23 cellular contexts compared by ENCODE assay signal in the genomic region with DNA sequence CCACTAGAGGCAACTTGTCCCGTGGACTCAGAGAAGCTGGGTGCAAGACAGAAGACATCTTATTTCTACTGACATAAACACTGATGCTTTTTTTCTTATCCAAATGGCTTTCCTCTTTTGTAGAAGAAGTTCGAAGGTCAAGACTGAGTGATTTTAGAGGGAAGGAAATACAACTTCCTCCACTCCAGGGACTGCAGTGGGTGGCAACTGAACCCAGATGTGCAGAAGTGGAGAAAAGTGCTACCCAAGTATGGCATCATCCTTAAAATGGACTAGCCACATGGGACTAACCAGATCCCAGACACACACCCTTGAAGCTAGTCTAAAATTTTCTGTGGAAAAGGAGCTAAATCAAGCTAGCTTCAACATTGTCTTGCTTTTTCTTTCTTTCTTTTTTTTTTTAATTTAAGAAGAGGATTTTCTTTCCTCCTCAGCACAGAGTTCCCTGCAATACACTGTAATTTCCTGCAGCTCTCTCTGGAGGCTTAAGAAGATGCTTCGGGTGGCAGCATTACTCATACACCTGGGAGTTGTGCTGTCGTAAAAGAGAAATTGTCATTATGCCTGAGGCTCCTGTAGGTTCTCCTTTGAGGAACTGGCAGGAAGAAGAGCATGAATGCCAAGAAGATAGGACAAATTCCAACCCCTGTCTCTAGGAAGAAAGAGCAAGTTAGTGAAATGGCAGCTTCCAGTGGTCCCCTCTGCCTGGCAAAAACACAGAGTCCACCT. TPM values are rescaled to one million over a fixed set of nuclear protein-coding genes. Genes with fewer than 3 reads are reported as not detected.
DNase-seq lines count a peak whose midpoint lies in the region; FAIRE-seq and TF ChIP-seq lines count a peak whose summit lies in the region.
"Had no signal": no experiment of that assay in that cellular context is flagged by ENCODE, and none has a peak within 500 bp of the region (broad histone marks: within the 10 kb centered on the region; RNA-seq: fewer than 3 reads in every experiment).

No MANE protein-coding gene starts in this region.

- no peak overlapping the region for H3K9ac ChIP-seq in endothelial cell of umbilical vein (replicated peaks; ENCODE audit: extremely low read depth, insufficient read depth, low read length)
- H3K9ac ChIP-seq: SK-N-SH had no signal

- H3K27me3 ChIP-seq in endothelial cell of umbilical vein (ENCODE audit: control insufficient read depth in 2 of 2, insufficient read depth in 2 of 2, low read length in 2 of 2): no peaks in the 10 kb centered on the region
- H3K27me3 ChIP-seq in neutrophil: no peaks in the 10 kb centered on the region
- peaks cover 19% of the 10 kb centered on the region for H3K27me3 ChIP-seq in suprapubic skin
- H3K27me3 ChIP-seq: heart left ventricle, ovary, tibial nerve had no signal

- H3K27ac ChIP-seq in endothelial cell of umbilical vein (ENCODE audit: insufficient read depth, low read depth, low read length): no peak overlapping the region
- H3K27ac ChIP-seq in neutrophil: peak overlapping the region; percentile 73
- no peak overlapping the region for H3K27ac ChIP-seq in suprapubic skin
- H3K27ac ChIP-seq: ovary had no signal

- intact Hi-C loops in endothelial cell of umbilical vein (cut with micrococcal nuclease): loop anchor here (2.0 kb wide), 1 partner anchor 31 kb away; no protein-coding TSS in a partner anchor

- TF ChIP-seq POLR2A in endothelial cell of umbilical vein (IDR thresholded peaks at IDR 0.05; ENCODE audit: low read depth, low read length) (no peak), suprapubic skin (IDR thresholded peaks at IDR 0.05) (no peak)

- no peaks in the 10 kb centered on the region for H3K9me3 ChIP-seq in endothelial cell of umbilical vein (replicated peaks; ENCODE audit: control insufficient read depth, insufficient read depth, low read length)
- H3K9me3 ChIP-seq in neutrophil: no peaks in the 10 kb centered on the region
- H3K9me3 ChIP-seq in suprapubic skin: no peaks in the 10 kb centered on the region
- H3K9me3 ChIP-seq: ovary, SK-N-SH, tibial nerve had no signal

- no peaks in the 10 kb centered on the region for H4K20me1 ChIP-seq in endothelial cell of umbilical vein (replicated peaks; ENCODE audit: control insufficient read depth, extremely low read depth, insufficient read depth, low read length)

- H3K4me1 ChIP-seq in endothelial cell of umbilical vein (ENCODE audit: control insufficient read depth, extremely low read depth, insufficient read depth, low read length) (peaks cover 17% of the 10 kb centered on the region), neutrophil (ENCODE audit: control insufficient read depth in 1 of 2, insufficient read depth in 1 of 2, low read depth in 1 of 2, low read length in 1 of 2) (peaks cover 32 to 35% of the 10 kb centered on the region in 2 experiments), suprapubic skin (peaks cover 27% of the 10 kb centered on the region)

- TF ChIP-seq CTCF in endothelial cell of umbilical vein (IDR thresholded peaks at IDR 0.05; ENCODE audit: extremely low read depth in 1 of 2, insufficient read depth in 1 of 2, low read depth in 1 of 2, low read length in 2 of 2) (no peak), neutrophil (IDR thresholded peaks at IDR 0.05) (no peak), suprapubic skin (IDR thresholded peaks at IDR 0.05) (no peak)

- H3K36me3 ChIP-seq in endothelial cell of umbilical vein (ENCODE audit: control insufficient read depth in 2 of 2, extremely low read depth in 1 of 2, insufficient read depth in 2 of 2, low read length in 2 of 2) (no peaks in the 10 kb centered on the region), neutrophil (no peaks in the 10 kb centered on the region), suprapubic skin (no peaks in the 10 kb centered on the region)
- H3K36me3 ChIP-seq: heart left ventricle, ovary, tibial nerve had no signal

- CTCF ChIA-PET in endothelial cell of umbilical vein (lab: Charles Lee): interaction anchor here (0.8 to 1.8 kb wide), 3 partner anchors 10 to 50 kb away, joined by 3 to 6 read pairs (median 4); no protein-coding TSS in a partner anchor

- peak; percentile 67 for DNase-seq in CD1c-positive myeloid dendritic cell (ENCODE audit: extremely low spot score)
- peak; percentile 26 for DNase-seq in M059J (ENCODE audit: low read depth)
- peak; percentile 17 for DNase-seq in endothelial cell of umbilical vein (ENCODE audit: low read depth, low spot score)
- DNase-seq in suprapubic skin (ENCODE audit: low spot score in 2 of 2): no peak
- no peak for DNase-seq in epidermal melanocyte (ENCODE audit: insufficient read length, low spot score)
- no peak for DNase-seq in HUDEP-2 (lab: John Stamatoyannopoulos, UW; ENCODE audit: unreplicated experiment in 76 of 76)
- DNase-seq: activated naive CD4-positive, alpha-beta T cell treated with anti-CD3 and anti-CD28 coated beads, Interleukin-2, amount 10 ng/mL, durations not matched to agents 7 days and 5 days; amygdala; CD8-positive, alpha-beta memory T cell; cortex of kidney; heart left ventricle; KG1; left cardiac atrium; naive thymus-derived CD8-positive, alpha-beta T cell; NCI-H187; NCI-H526; ovary; SK-N-SH; stimulated activated naive CD4-positive, alpha-beta T cell treated with Interleukin-2 at 50 U/mL for 16 hours had no signal

- H2AFZ ChIP-seq in endothelial cell of umbilical vein (ENCODE audit: low read depth, low read length): no peak overlapping the region

- FAIRE-seq in endothelial cell of umbilical vein (lab: Jason Lieb, UNC): peak; percentile 66
- FAIRE-seq: G401.6, GM18507 had no signal

- H3K4me2 ChIP-seq in endothelial cell of umbilical vein (ENCODE audit: insufficient read depth, low read length): peak overlapping the region; percentile 27
- H3K4me2 ChIP-seq: SK-N-SH had no signal

- TF ChIP-seq EP300 in suprapubic skin (IDR thresholded peaks at IDR 0.05): no peak

- WGBS in suprapubic skin: 31% methylated on average over 4 of the region's 4 CpGs

- H3K79me2 ChIP-seq in endothelial cell of umbilical vein (ENCODE audit: control insufficient read depth, insufficient read depth, low read length): no peaks in the 10 kb centered on the region

- H3K4me3 ChIP-seq in endothelial cell of umbilical vein (replicated peaks in 1 of 3; ENCODE audit: insufficient read depth in 1 of 3, low read depth in 1 of 3, low read length in 3 of 3): no peak overlapping the region
- no peak overlapping the region for H3K4me3 ChIP-seq in neutrophil (ENCODE audit: low read depth in 1 of 2, low read length in 1 of 2)
- no peak overlapping the region for H3K4me3 ChIP-seq in suprapubic skin
- H3K4me3 ChIP-seq: heart left ventricle, ovary, tibial nerve had no signal

- BruUV-seq in endothelial cell of umbilical vein (replicated peaks; lab: Mats Ljungman, UMichigan): no TSS peak

- dilution Hi-C loops in endothelial cell of umbilical vein (cut with MboI; ENCODE audit: extremely low pct_ligation_motif_present, low sequenced_read_pairs): no loop called here

- POLR2A ChIA-PET in endothelial cell of umbilical vein (lab: Charles Lee): no interaction called here

- H3K9me1 ChIP-seq in endothelial cell of umbilical vein (replicated peaks; ENCODE audit: control insufficient read depth, extremely low read depth, insufficient read depth, low read length): no peaks in the 10 kb centered on the region

TF ChIP-seq in endothelial cell of umbilical vein, 7 proteins besides CTCF, POLR2A, EP300 and RAD21:
- TF ChIP-seq JUN (IDR thresholded peaks at IDR 0.05; ENCODE audit: borderline replicate concordance, insufficient read depth, insufficient read length, low read depth) (no peak), POLR2AphosphoS5 (IDR thresholded peaks at IDR 0.05; ENCODE audit: insufficient read depth, low read depth, low read length) (no peak), FOS (IDR thresholded peaks at IDR 0.05; ENCODE audit: borderline replicate concordance, insufficient read depth, low read length) (no peak)

RNA-seq across cellular contexts. Expression of gene FRMD4B, which starts 3.8 kb away (rescaled TPM):
- 0.07 and 0.25 TPM in 2 replicates for total RNA-seq in M059J (2014; rRNA removed; shearing (Covaris generic))
- total RNA-seq in endothelial cell of umbilical vein (77.7 and 89.7 TPM in 2 replicates), suprapubic skin (10 to 100 TPM; 53.8 to 75.3 (median 67.8) TPM)
- 58.4 and 66.4 TPM in 2 replicates for polyA plus RNA-seq in endothelial cell of umbilical vein
- polyA plus RNA-seq in endothelial cell of umbilical vein (2011; cell fraction: cytosol; rRNA removed): 54.0 and 54.3 TPM in 2 replicates
- 187 and 208 TPM in 2 replicates for polyA plus RNA-seq in endothelial cell of umbilical vein (2011; cell fraction: nucleus; rRNA removed)
- 48.6 and 55.5 TPM in 2 replicates for polyA plus RNA-seq in endothelial cell of umbilical vein (2012)
- 215 and 218 TPM in 2 replicates for polyA minus RNA-seq in endothelial cell of umbilical vein
- 3.3 TPM for polyA minus RNA-seq in endothelial cell of umbilical vein (2011; cell fraction: cytosol; rRNA and poly(A)+ RNA removed)
- polyA minus RNA-seq in endothelial cell of umbilical vein (2011; cell fraction: nucleus; rRNA and poly(A)+ RNA removed): 236 and 297 TPM in 2 replicates

Comparison
In these comparisons a context has a peak if more than half of its experiments do, and no peak if none do; other contexts are left out.
1. DNase-seq: peak in CD1c-positive myeloid dendritic cell (single experiment), M059J (single experiment) and endothelial cell of umbilical vein (single experiment); none in suprapubic skin (0 of 2), epidermal melanocyte (single experiment) and HUDEP-2 (0 of 76).
2. RNA of gene FRMD4B, which starts 3.8 kb away (total RNA-seq): 77.7 to 89.7 TPM in endothelial cell of umbilical vein and 53.8 to 75.3 TPM in suprapubic skin; 0.07 to 0.25 TPM in M059J; every median in the first group is over 10 times any median in the second.